8 cellular contexts compared by ENCODE assay signal in the genomic region with DNA sequence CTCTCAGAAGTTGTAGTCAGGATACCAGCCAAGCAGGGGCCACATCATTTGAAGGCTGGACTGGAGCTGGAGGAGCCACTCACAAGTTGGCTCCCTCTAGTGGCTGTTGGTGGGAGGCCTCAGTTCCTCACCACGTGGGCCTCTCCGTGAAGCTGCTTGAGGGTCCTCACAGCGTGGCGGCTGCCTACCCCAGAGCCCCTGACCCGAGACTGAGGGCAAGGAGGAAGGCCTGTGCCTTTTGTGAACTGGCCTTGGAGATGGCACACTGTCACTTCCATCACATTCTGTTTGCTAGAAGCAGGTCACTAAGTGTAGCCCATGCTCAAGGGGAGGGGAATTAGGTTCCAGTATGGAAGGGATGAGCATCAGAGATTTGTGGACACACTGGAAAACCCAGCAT. TPM values are rescaled to one million over a fixed set of nuclear protein-coding genes. Genes with fewer than 3 reads are reported as not detected.
A peak's percentile ranks its signal among the peaks of the same experiment; 100 is the strongest.
DNase-seq lines count a peak whose midpoint lies in the region; ATAC-seq, FAIRE-seq and TF ChIP-seq lines count a peak whose summit lies in the region.

No MANE protein-coding gene starts in this region.

- no peaks in the 10 kb centered on the region for H3K9me3 Mint-ChIP-seq in activated CD4-positive, alpha-beta memory T cell treated with anti-CD3 and anti-CD28 coated beads, Interleukin-2, amount 10 ng/mL, durations not matched to agents 7 days and 5 days

- CTCF ChIA-PET in AG04449 (lab: Yijun Ruan, JAX), result interaction anchor here (0.7 to 8.2 kb wide), 21 partner anchors 9 to 158 kb away, joined by 3 to 48 read pairs (median 7); no protein-coding TSS in a partner anchor
- CTCF ChIA-PET in activated CD4-positive, alpha-beta memory T cell treated with anti-CD3 and anti-CD28 coated beads, Interleukin-2, amount 10 ng/mL, durations not matched to agents 7 days and 5 days (lab: Charles Lee), result interaction anchor here (1.0 to 2.4 kb wide), 16 partner anchors 10 to 167 kb away, joined by 3 to 15 read pairs (median 4); a partner anchor contains a TSS

- FAIRE-seq in GM18507 (lab: Jason Lieb, UNC), result peak; percentile 86

- ATAC-seq in GM18867 (IDR thresholded peaks at IDR 0.05; ENCODE audit: unreplicated experiment), result no peak

- no peaks in the 10 kb centered on the region for H3K36me3 Mint-ChIP-seq in activated CD4-positive, alpha-beta memory T cell treated with anti-CD3 and anti-CD28 coated beads, Interleukin-2, amount 10 ng/mL, durations not matched to agents 7 days and 5 days (ENCODE audit: low read depth)

- DNase-seq in AG04449 (ENCODE audit: low read depth, low spot score), result no peak
- no peak for DNase-seq in GM18507 (ENCODE audit: extremely low spot score, insufficient read length, low read depth)
- DNase-seq in NCI-H524 (lab: John Stamatoyannopoulos, UW), result peak; percentile 17 to 69
- peak; percentile 76 for DNase-seq in activated CD4-positive, alpha-beta memory T cell treated with anti-CD3 and anti-CD28 coated beads, Interleukin-2, amount 10 ng/mL, durations not matched to agents 7 days and 5 days
- peak; percentile 62 for DNase-seq in effector CD4-positive, alpha-beta T cell
- DNase-seq in mucosa of gallbladder (ENCODE audit: low spot score), result peak; percentile 62
- peak; percentile 70 for DNase-seq in stimulated activated naive CD4-positive, alpha-beta T cell treated with Interleukin-2 at 50 U/mL for 16 hours (lab: John Stamatoyannopoulos, UW)

- H3K4me3 Mint-ChIP-seq in activated CD4-positive, alpha-beta memory T cell treated with anti-CD3 and anti-CD28 coated beads, Interleukin-2, amount 10 ng/mL, durations not matched to agents 7 days and 5 days, result no peak overlapping the region

- H3K27me3 Mint-ChIP-seq in activated CD4-positive, alpha-beta memory T cell treated with anti-CD3 and anti-CD28 coated beads, Interleukin-2, amount 10 ng/mL, durations not matched to agents 7 days and 5 days, result peaks cover 3% of the 10 kb centered on the region

- peaks cover 8% of the 10 kb centered on the region for H3K4me1 Mint-ChIP-seq in activated CD4-positive, alpha-beta memory T cell treated with anti-CD3 and anti-CD28 coated beads, Interleukin-2, amount 10 ng/mL, durations not matched to agents 7 days and 5 days

- POLR2A ChIA-PET in AG04449 (lab: Yijun Ruan, JAX), result no interaction called here
- POLR2A ChIA-PET in activated CD4-positive, alpha-beta memory T cell treated with anti-CD3 and anti-CD28 coated beads, Interleukin-2, amount 10 ng/mL, durations not matched to agents 7 days and 5 days (lab: Charles Lee), result interaction anchor here (0.9 kb wide), 1 partner anchor 208 kb away, joined by 3 read pairs; a partner anchor contains a TSS

- no peak overlapping the region for H3K4me3 ChIP-seq in AG04449 (ENCODE audit: low read depth, low read length)

- peak; percentile 87 for TF ChIP-seq CTCF in AG04449 (IDR thresholded peaks at IDR 0.05; ENCODE audit: insufficient read depth, low read length, missing control alignments)

- no peak overlapping the region for H3K27ac Mint-ChIP-seq in activated CD4-positive, alpha-beta memory T cell treated with anti-CD3 and anti-CD28 coated beads, Interleukin-2, amount 10 ng/mL, durations not matched to agents 7 days and 5 days

RNA-seq across cellular contexts. Expression of a gene that starts 14.6 kb away (rescaled TPM):
- total RNA-seq in activated CD4-positive, alpha-beta memory T cell treated with anti-CD3 and anti-CD28 coated beads, Interleukin-2, amount 10 ng/mL, durations not matched to agents 7 days and 5 days, result under 1 TPM; 0.63 to 0.78 TPM
- 93.2 TPM for total RNA-seq in mucosa of gallbladder

RNA-seq across cellular contexts. Expression of a gene that starts 27.1 kb away (rescaled TPM):
- 100 to 1,000 TPM; 140 TPM for total RNA-seq in activated CD4-positive, alpha-beta memory T cell treated with anti-CD3 and anti-CD28 coated beads, Interleukin-2, amount 10 ng/mL, durations not matched to agents 7 days and 5 days
- total RNA-seq in mucosa of gallbladder, result 6.4 TPM

RNA-seq across cellular contexts. Expression of a gene that starts 46.5 kb away (rescaled TPM):
- total RNA-seq in activated CD4-positive, alpha-beta memory T cell treated with anti-CD3 and anti-CD28 coated beads, Interleukin-2, amount 10 ng/mL, durations not matched to agents 7 days and 5 days, result 100 to 1,000 TPM; 712 to 724 TPM
- total RNA-seq in mucosa of gallbladder, result 629 TPM

Comparison
In these comparisons a context has a peak if more than half of its experiments do, and no peak if none do; other contexts are left out.
1. DNase-seq: peak in NCI-H524 (2 of 2), activated CD4-positive, alpha-beta memory T cell treated with anti-CD3 and anti-CD28 coated beads, Interleukin-2, amount 10 ng/mL, durations not matched to agents 7 days and 5 days (single experiment), effector CD4-positive, alpha-beta T cell (single experiment), mucosa of gallbladder (single experiment) and stimulated activated naive CD4-positive, alpha-beta T cell treated with Interleukin-2 at 50 U/mL for 16 hours (single experiment); none in AG04449 (single experiment) and GM18507 (single experiment).
2. RNA of a gene that starts 14.6 kb away (total RNA-seq): 93.2 TPM in mucosa of gallbladder (single experiment); 0.63 to 0.78 TPM in activated CD4-positive, alpha-beta memory T cell treated with anti-CD3 and anti-CD28 coated beads, Interleukin-2, amount 10 ng/mL, durations not matched to agents 7 days and 5 days; every median in the first group is over 10 times any median in the second.
3. RNA of a gene that starts 27.1 kb away (total RNA-seq): 140 TPM in activated CD4-positive, alpha-beta memory T cell treated with anti-CD3 and anti-CD28 coated beads, Interleukin-2, amount 10 ng/mL, durations not matched to agents 7 days and 5 days; 6.4 TPM in mucosa of gallbladder (single experiment); every median in the first group is over 10 times any median in the second.